22 cellular contexts compared by ENCODE assay signal in the genomic region with DNA sequence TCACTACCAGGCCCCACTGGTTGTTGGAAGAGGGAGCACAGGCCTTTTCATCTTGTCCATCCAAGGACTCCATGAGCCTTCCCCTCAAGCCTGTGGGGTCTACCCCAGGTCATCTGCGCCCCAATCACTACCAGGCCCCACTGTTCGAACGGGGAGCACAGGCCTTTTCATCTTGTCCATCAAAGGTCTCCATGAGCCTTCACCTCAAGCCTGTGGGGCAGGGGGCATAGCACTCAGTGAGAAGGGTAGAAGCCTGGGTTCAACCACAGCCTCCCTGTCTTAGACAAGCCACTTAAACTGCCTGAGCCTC.
DNase-seq lines count a peak whose midpoint lies in the region; ATAC-seq, FAIRE-seq and TF ChIP-seq lines count a peak whose summit lies in the region.
"Had no signal": no experiment of that assay in that cellular context is flagged by ENCODE, and none has a peak within 500 bp of the region (broad histone marks: within the 10 kb centered on the region; RNA-seq: fewer than 3 reads in every experiment).

No MANE protein-coding gene starts in this region.

- H4K20me1 ChIP-seq in H1 (replicated peaks in 1 of 2; ENCODE audit: control insufficient read depth in 1 of 2, insufficient read depth in 2 of 2, low read length in 2 of 2): no peaks in the 10 kb centered on the region

- POLR2A ChIA-PET in H1 (lab: Charles Lee; ENCODE audit: partially characterized antibody): no interaction called here

- no peaks in the 10 kb centered on the region for H3K9me3 Mint-ChIP-seq in nephron

- peak overlapping the region; percentile 37 for H4K91ac ChIP-seq in H1 (replicated peaks; ENCODE audit: insufficient read length, low read length)

- H3K4ac ChIP-seq in H1 (replicated peaks; ENCODE audit: insufficient read length, low read depth, low read length): no peak overlapping the region

- ATAC-seq in upper lobe of left lung (ENCODE audit: low FRiP score in 2 of 2) (no peak), GM21515 (IDR thresholded peaks at IDR 0.05; ENCODE audit: unreplicated experiment) (no peak), left lung (no peak), GM21825 (IDR thresholded peaks at IDR 0.05; ENCODE audit: unreplicated experiment) (no peak)
- ATAC-seq: HCT116 had no signal

- H3K4me3 Mint-ChIP-seq in nephron: no peak overlapping the region
- H3K4me3 Mint-ChIP-seq: B cell; CD4-positive, alpha-beta memory T cell had no signal

- peak overlapping the region; percentile 95 to 98 (median 97) for H3K27ac Mint-ChIP-seq in nephron
- H3K27ac Mint-ChIP-seq: B cell; CD4-positive, alpha-beta memory T cell had no signal

- H2AK5ac ChIP-seq in H1 (ENCODE audit: low read depth, low read length): no peak overlapping the region

- peaks cover 82% of the 10 kb centered on the region for H3K4me1 Mint-ChIP-seq in nephron

- H2BK120ac ChIP-seq in H1 (replicated peaks; ENCODE audit: low read depth, low read length): no peak overlapping the region

- WGBS in H1 (ENCODE audit: extremely low coverage in 1 of 2, insufficient coverage in 1 of 2, insufficient read length in 1 of 2, insufficient replicate concordance in 2 of 2, low coverage in 1 of 2, low lambda C conversion rate in 2 of 2, missing lambda C conversion rate in 1 of 2), 2 experiments: 67% methylated on average over 3 of the region's 3 CpGs; no CpG with 5 or more reads in 1 of the 2 experiments
- WGBS in upper lobe of left lung, 2 donors: 58 to 87% methylated on average over 3 of the region's 3 CpGs

- H3K23me2 ChIP-seq in H1 (ENCODE audit: low read depth, low read length): no peaks in the 10 kb centered on the region; the same call in 1 of the 2 replicates

- H3K4me3 ChIP-seq in SJCRH30 (no peak overlapping the region), H1 (ENCODE audit: extremely low read depth in 1 of 4, insufficient read depth in 2 of 4, low read depth in 3 of 4, low read length in 4 of 4) (no peak overlapping the region), upper lobe of left lung (no peak overlapping the region), left lung (no peak overlapping the region)
- H3K4me3 ChIP-seq: GM23248, MG63 had no signal

- DNase-seq in SJCRH30: peak in 1 of 2 experiments; percentile 2
- DNase-seq in H1 (ENCODE audit: low read depth in 1 of 2, low spot score in 2 of 2): no peak
- no peak for DNase-seq in upper lobe of left lung
- DNase-seq in left lung: no peak
- DNase-seq in DMS 273 treated with DMSO at 0.1 percent for 48 hours (lab: John Stamatoyannopoulos, UW): no peak
- DNase-seq: Calu3; CD4-positive, alpha-beta memory T cell; DMS79; GM23248; Karpas-422; MG63; NCI-H1092; NCI-H146; NCI-H2081; NCI-H748 treated with DMSO at 0.1 percent for 48 hours; OCI-M1; RPMI8226 had no signal

- no peaks in the 10 kb centered on the region for H3K79me1 ChIP-seq in H1 (ENCODE audit: low read depth, low read length)

- CTCF ChIA-PET in H1 (lab: Charles Lee; ENCODE audit: partially characterized antibody): interaction anchor here (1.3 to 1.5 kb wide), 2 partner anchors 51 to 135 kb away, joined by 3 to 4 read pairs; no protein-coding TSS in a partner anchor

- H3K9me3 ChIP-seq in SJCRH30 (replicated peaks) (no peaks in the 10 kb centered on the region), H1 (ENCODE audit: insufficient read depth in 2 of 2, low read depth in 1 of 2, low read length in 1 of 2) (no peaks in the 10 kb centered on the region), upper lobe of left lung (no peaks in the 10 kb centered on the region), left lung (no peaks in the 10 kb centered on the region)
- H3K9me3 ChIP-seq: MG63 had no signal

- no peak for TF ChIP-seq EP300 in H1 (IDR thresholded peaks at IDR 0.05; ENCODE audit: borderline replicate concordance in 1 of 2, low read depth in 2 of 2, low read length in 2 of 2)
- no peak for TF ChIP-seq EP300 in upper lobe of left lung (IDR thresholded peaks at IDR 0.05)

- no peak for TF ChIP-seq CTCF in H1 (IDR thresholded peaks at IDR 0.05; ENCODE audit: control extremely low read depth in 1 of 3, insufficient read depth in 1 of 3, low read depth in 1 of 3, low read length in 3 of 3)
- no peak for TF ChIP-seq CTCF in nephron (IDR thresholded peaks at IDR 0.05; ENCODE audit: unreplicated experiment in 3 of 3)
- no peak for TF ChIP-seq CTCF in upper lobe of left lung (IDR thresholded peaks at IDR 0.05)
- TF ChIP-seq CTCF in left lung (IDR thresholded peaks at IDR 0.05): no peak

- intact Hi-C loops in left lung (cut with DNase I): no loop called here

- H3K36me3 ChIP-seq in SJCRH30 (no peaks in the 10 kb centered on the region), H1 (ENCODE audit: control insufficient read depth in 2 of 4, insufficient read depth in 4 of 4, low read length in 3 of 4) (no peaks in the 10 kb centered on the region), upper lobe of left lung (no peaks in the 10 kb centered on the region), left lung (no peaks in the 10 kb centered on the region)
- H3K36me3 ChIP-seq: MG63 had no signal

- no peak overlapping the region for H3K14ac ChIP-seq in H1 (ENCODE audit: insufficient read length)

- H2AFZ ChIP-seq in H1 (ENCODE audit: low read length): no peak overlapping the region
- H2AFZ ChIP-seq: GM23248 had no signal

- no peak overlapping the region for H2BK12ac ChIP-seq in H1 (ENCODE audit: low read depth, low read length)

- H2BK5ac ChIP-seq in H1 (ENCODE audit: low read depth, low read length): no peak overlapping the region

- H3K27me3 ChIP-seq in SJCRH30: no peaks in the 10 kb centered on the region
- H3K27me3 ChIP-seq in H1 (replicated peaks in 1 of 4; ENCODE audit: control insufficient read depth in 3 of 4, extremely low read depth in 1 of 4, insufficient read depth in 3 of 4, low read length in 3 of 4): peaks cover 0 to 3% (median under 1%) of the 10 kb centered on the region in 4 experiments; a peak in 2 of 7 replicates
- H3K27me3 ChIP-seq in upper lobe of left lung: no peaks in the 10 kb centered on the region
- H3K27me3 ChIP-seq in left lung: peaks cover 0 to 12% of the 10 kb centered on the region in 2 donors
- H3K27me3 ChIP-seq: MG63 had no signal

- no peak overlapping the region for H3K4me2 ChIP-seq in H1 (ENCODE audit: insufficient read depth in 1 of 2, low read depth in 2 of 2, low read length in 2 of 2)

- H3K27ac ChIP-seq in SJCRH30 (peak overlapping the region; percentile 48), H1 (ENCODE audit: low read depth, low read length) (no peak overlapping the region), upper lobe of left lung (peak overlapping the region in 3 of 4 donors; percentile 44 to 71 (median 70)), left lung (peak overlapping the region in 1 of 2 donors; percentile 51)
- H3K27ac ChIP-seq: GM23248 had no signal

- H3K27me3 Mint-ChIP-seq in nephron (ENCODE audit: low read depth): peaks cover 10% of the 10 kb centered on the region

- no peak for TF ChIP-seq RAD21 in H1 (IDR thresholded peaks at IDR 0.05 in 1 of 2, conservative IDR thresholded peaks at IDR 0.05 in 1 of 2; ENCODE audit: low read depth in 2 of 2, low read length in 2 of 2)

- no peak overlapping the region for H4K5ac ChIP-seq in H1 (ENCODE audit: insufficient read length, low read depth, low read length)

- no peak overlapping the region for H2BK15ac ChIP-seq in H1 (ENCODE audit: low read length)

- H3K56ac ChIP-seq in H1 (replicated peaks; ENCODE audit: insufficient read length, low read depth, low read length): no peak overlapping the region

- H3K36me3 Mint-ChIP-seq in nephron (ENCODE audit: low read depth): no peaks in the 10 kb centered on the region
- H3K36me3 Mint-ChIP-seq: CD4-positive, alpha-beta memory T cell had no signal

- no peaks in the 10 kb centered on the region; a peak in 1 of 4 replicates for H3K79me2 ChIP-seq in H1 (ENCODE audit: control insufficient read depth in 1 of 2, insufficient read depth in 2 of 2, low read length in 2 of 2)

- H4K8ac ChIP-seq in H1 (ENCODE audit: extremely low read depth, insufficient read depth, low read length): no peak overlapping the region; the same call in 1 of the 2 replicates

- no peak overlapping the region for H2BK20ac ChIP-seq in H1 (ENCODE audit: low read length)

- no peak overlapping the region for H3K9ac ChIP-seq in H1 (replicated peaks in 1 of 4; ENCODE audit: extremely low read depth in 1 of 4, low read depth in 3 of 4, low read length in 3 of 4)
- H3K9ac ChIP-seq: GM23248 had no signal

- no peak overlapping the region for H3K23ac ChIP-seq in H1 (ENCODE audit: insufficient read length)

- TF ChIP-seq POLR2A in H1 (IDR thresholded peaks at IDR 0.05; ENCODE audit: control extremely low read depth in 1 of 2, low read depth in 2 of 2, low read length in 2 of 2) (no peak), upper lobe of left lung (IDR thresholded peaks at IDR 0.05) (no peak)

- no peak for FAIRE-seq in H1 (lab: Jason Lieb, UNC)

- no peak overlapping the region for H3K18ac ChIP-seq in H1 (ENCODE audit: extremely low read depth, low read length)

- H3K4me1 ChIP-seq in SJCRH30 (peaks cover 83% of the 10 kb centered on the region), H1 (replicated peaks in 1 of 4; ENCODE audit: control insufficient read depth in 3 of 4, insufficient read depth in 4 of 4, low read length in 3 of 4) (peaks cover 0 to 6% (median 4%) of the 10 kb centered on the region in 4 experiments; a peak in 5 of 7 replicates), upper lobe of left lung (peaks cover 4 to 13% (median 9%) of the 10 kb centered on the region in 4 donors), left lung (peaks cover under 1 to 10% of the 10 kb centered on the region in 2 donors)

TF ChIP-seq in H1, 55 proteins besides CTCF, POLR2A, EP300 and RAD21 (continues in another document):
- TF ChIP-seq KDM5A (IDR thresholded peaks at IDR 0.05; ENCODE audit: low read length) (no peak), KDM1A (IDR thresholded peaks at IDR 0.05; ENCODE audit: borderline replicate concordance, low read length) (no peak), CREB1 (IDR thresholded peaks at IDR 0.05) (no peak), POU5F1 (IDR thresholded peaks at IDR 0.05; ENCODE audit: low read depth, low read length) (no peak), TBP (IDR thresholded peaks at IDR 0.05; ENCODE audit: low read depth, low read length) (no peak), PHF8 (conservative IDR thresholded peaks at IDR 0.05; ENCODE audit: low read depth, low read length) (no peak), CTBP2 (IDR thresholded peaks at IDR 0.05; ENCODE audit: borderline replicate concordance, insufficient read depth, insufficient read length, low read length) (no peak), ASH2L (IDR thresholded peaks at IDR 0.05; ENCODE audit: low read length) (no peak), CBX5 (IDR thresholded peaks at IDR 0.05; ENCODE audit: low read depth, low read length) (no peak), RFX5 (IDR thresholded peaks at IDR 0.05; ENCODE audit: borderline replicate concordance, low read depth, low read length) (no peak), RNF2 (IDR thresholded peaks at IDR 0.05; ENCODE audit: borderline replicate concordance, low read depth, low read length, missing control alignments, poor library complexity, severe bottlenecking) (no peak)
- TF ChIP-seq, protein P1, sequence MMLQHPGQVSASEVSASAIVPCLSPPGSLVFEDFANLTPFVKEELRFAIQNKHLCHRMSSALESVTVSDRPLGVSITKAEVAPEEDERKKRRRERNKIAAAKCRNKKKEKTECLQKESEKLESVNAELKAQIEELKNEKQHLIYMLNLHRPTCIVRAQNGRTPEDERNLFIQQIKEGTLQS (IDR thresholded peaks at IDR 0.05; ENCODE audit: insufficient read depth, low read depth, low read length): no peak
